1 cellular context compared by ENCODE assay signal in genomic region chr1:246566128-246566807, GRCh38.
A peak's percentile ranks its signal among the peaks of the same experiment; 100 is the strongest.
TF ChIP-seq lines count a peak whose summit lies in the region.

TSS of gene CNST (plus strand) at chr1:246566456. CDS start at chr1:246591563, 25,107 bp downstream.
TSS of gene TFB2M (minus strand) at chr1:246566261. CDS start at chr1:246566138, 123 bp downstream.

TF ChIP-seq in GM23338, 12 proteins besides CTCF, POLR2A, EP300 and RAD21 (continued from another document):
- no peak for TF ChIP-seq ZNF462 (CRISPR knock-in tag; IDR thresholded peaks at IDR 0.05)
- TF ChIP-seq ETS1 (IDR thresholded peaks at IDR 0.05) = peak; percentile 90
